ENCODE assay signal across 24 cellular contexts in genomic region chr20:33407796-33408195, GRCh38. TPM values are rescaled to one million over a fixed set of nuclear protein-coding genes. Genes with fewer than 3 reads are reported as not detected.
A peak's percentile ranks its signal among the peaks of the same experiment; 100 is the strongest.
DNase-seq lines count a peak whose midpoint lies in the region; ATAC-seq and TF ChIP-seq lines count a peak whose summit lies in the region.
"Had no signal": no experiment of that assay in that cellular context is flagged by ENCODE, and none has a peak within 500 bp of the region (broad histone marks: within the 10 kb centered on the region; RNA-seq: fewer than 3 reads in every experiment).

No MANE protein-coding gene starts in this region.

- peaks cover 19% of the 10 kb centered on the region for H3K4me1 Mint-ChIP-seq in HFFc6 (ENCODE audit: low read depth)
- peaks cover 27 to 51% of the 10 kb centered on the region in 2 donors for H3K4me1 Mint-ChIP-seq in stimulated activated naive B cell treated with anti-CD40 and anti-IgM and Interleukin-4, amounts not matched to agents 10 μg/mL and 1 μg/mL and 100 μg/mL, for 72 hours
- H3K4me1 Mint-ChIP-seq: WTC11 had no signal

- H3K27me3 ChIP-seq in SJSA1 (replicated peaks) = no peaks in the 10 kb centered on the region
- H3K27me3 ChIP-seq: colonic mucosa, left lung, right lobe of liver, spleen, tibial nerve had no signal

- H3K4me3 Mint-ChIP-seq in HFFc6 = no peak overlapping the region
- H3K4me3 Mint-ChIP-seq in stimulated activated naive B cell treated with anti-CD40 and anti-IgM and Interleukin-4, amounts not matched to agents 10 μg/mL and 1 μg/mL and 100 μg/mL, for 72 hours = peak overlapping the region; percentile 53 to 64
- H3K4me3 Mint-ChIP-seq: activated naive CD4-positive, alpha-beta T cell treated with anti-CD3 and anti-CD28 coated beads for 36 hours; WTC11 had no signal

- peaks cover 26% of the 10 kb centered on the region for H3K4me1 ChIP-seq in SJSA1 (replicated peaks)
- H3K4me1 ChIP-seq: colonic mucosa, left lung, right lobe of liver had no signal

- no peaks in the 10 kb centered on the region; the same call in 1 of the 2 replicates for H3K27me3 Mint-ChIP-seq in HFFc6 (ENCODE audit: insufficient read depth)
- no peaks in the 10 kb centered on the region for H3K27me3 Mint-ChIP-seq in stimulated activated naive B cell treated with anti-CD40 and anti-IgM and Interleukin-4, amounts not matched to agents 10 μg/mL and 1 μg/mL and 100 μg/mL, for 72 hours
- H3K27me3 Mint-ChIP-seq: CD4-positive, CD25-positive, alpha-beta regulatory T cell; progenitor cell of endocrine pancreas had no signal

- no peak overlapping the region for H3K4me3 ChIP-seq in SJSA1
- H3K4me3 ChIP-seq: colonic mucosa, left lung, right lobe of liver, spleen, tibial nerve had no signal

- no peak for TF ChIP-seq CTCF in HFFc6 (IDR thresholded peaks at IDR 0.05)

- DNase-seq in HFFc6 (no peak), SJSA1 (ENCODE audit: low read depth in 1 of 2, low spot score in 2 of 2) (peak in 1 of 2 experiments; percentile 54), hepatic stellate cell (ENCODE audit: low spot score) (peak; percentile 53), activated gamma-delta T cell treated with Interleukin-2 at 50 U/mL for 16 hours (no peak), dedifferentiated amniotic fluid mesenchymal stem cell (ENCODE audit: extremely low spot score) (no peak)
- no peak for DNase-seq in stimulated activated naive B cell treated with anti-CD40 and anti-IgM and Interleukin-4, amounts not matched to agents 10 μg/mL and 1 μg/mL and 100 μg/mL, for 72 hours
- DNase-seq in stimulated activated CD4-positive, alpha-beta T cell treated with anti-CD3 and anti-CD28 coated beads, Interleukin-1b, Interleukin-23, amount 100 ng/mL, for 48 hours = no peak
- DNase-seq: activated CD4-positive, alpha-beta T cell treated with anti-CD3 and anti-CD28 coated beads, Interleukin-2, amount 50 U/mL, for 1 hour; activated naive CD4-positive, alpha-beta T cell treated with anti-CD3 and anti-CD28 coated beads for 36 hours; CD4-positive, CD25-positive, alpha-beta regulatory T cell; colonic mucosa; erythroblast; left lung; mesendoderm; NCI-H1092 treated with DMSO at 0.1 percent for 48 hours; NCI-H1694 treated with DMSO at 0.1 percent for 48 hours; NCI-H446 treated with DMSO at 0.1 percent for 48 hours; NCI-H774; right lobe of liver; RPMI8226; spleen had no signal

- 0 out of 2 replicates have a peak, but pooled peaks cover 4% of the 10 kb centered on the region for H3K9me3 ChIP-seq in SJSA1 (replicated peaks)
- H3K9me3 ChIP-seq: colonic mucosa, left lung, right lobe of liver, spleen, tibial nerve had no signal

- H3K36me3 ChIP-seq in SJSA1 = peaks cover 29% of the 10 kb centered on the region
- H3K36me3 ChIP-seq: colonic mucosa, right lobe of liver had no signal

- H3K27ac ChIP-seq in SJSA1 = peak overlapping the region; percentile 75
- H3K27ac ChIP-seq: colonic mucosa, left lung, right lobe of liver, tibial nerve had no signal

- ATAC-seq in stimulated activated naive B cell treated with anti-CD40 and anti-IgM and Interleukin-4, amounts not matched to agents 10 μg/mL and 1 μg/mL and 100 μg/mL, for 72 hours (replicated peaks) = no peak
- ATAC-seq: left lung, WTC11 had no signal

- peaks cover 20% of the 10 kb centered on the region for H3K36me3 Mint-ChIP-seq in HFFc6 (ENCODE audit: low read depth)
- H3K36me3 Mint-ChIP-seq in stimulated activated naive B cell treated with anti-CD40 and anti-IgM and Interleukin-4, amounts not matched to agents 10 μg/mL and 1 μg/mL and 100 μg/mL, for 72 hours = peaks cover 19 to 42% of the 10 kb centered on the region in 2 donors

- H3K9me3 Mint-ChIP-seq in HFFc6 = peaks cover 4% of the 10 kb centered on the region; the same call in 1 of the 2 replicates
- H3K9me3 Mint-ChIP-seq in stimulated activated naive B cell treated with anti-CD40 and anti-IgM and Interleukin-4, amounts not matched to agents 10 μg/mL and 1 μg/mL and 100 μg/mL, for 72 hours = peaks cover 3 to 5% of the 10 kb centered on the region in 2 donors
- H3K9me3 Mint-ChIP-seq: activated naive CD4-positive, alpha-beta T cell treated with anti-CD3 and anti-CD28 coated beads for 36 hours; CD4-positive, CD25-positive, alpha-beta regulatory T cell had no signal

- H3K27ac Mint-ChIP-seq in HFFc6 = peak overlapping the region; percentile 69; the same call in 1 of the 2 replicates
- peak overlapping the region; percentile 95 for H3K27ac Mint-ChIP-seq in stimulated activated naive B cell treated with anti-CD40 and anti-IgM and Interleukin-4, amounts not matched to agents 10 μg/mL and 1 μg/mL and 100 μg/mL, for 72 hours
- H3K27ac Mint-ChIP-seq: activated naive CD4-positive, alpha-beta T cell treated with anti-CD3 and anti-CD28 coated beads for 36 hours; progenitor cell of endocrine pancreas; WTC11 had no signal

RNA-seq across cellular contexts. Expression of gene CDK5RAP1, which starts 6.5 kb away (rescaled TPM):
- 10 to 100 TPM; 22.8 to 28.4 (median 25.0) TPM for total RNA-seq in HFFc6 (2021; fragmentation: NEBNext Ultra II Directional; extraction: Animal tissue kit (Norgen Biotek cat#: 25700))
- 35.6 and 41.7 TPM in 2 replicates for total RNA-seq in SJSA1 (2014; rRNA removed; shearing (Covaris generic))

RNA-seq across cellular contexts. Expression of gene SNTA1, which starts 35.8 kb away (rescaled TPM):
- 10 to 100 TPM; 13.9 to 22.2 (median 20.9) TPM for total RNA-seq in HFFc6 (2021; fragmentation: NEBNext Ultra II Directional; extraction: Animal tissue kit (Norgen Biotek cat#: 25700))
- total RNA-seq in SJSA1 (2014; rRNA removed; shearing (Covaris generic)) = 41.8 and 44.4 TPM in 2 replicates
